In genomic region chr5:39464096-39464495, GRCh38 we compare ENCODE assay signal across 22 cellular contexts. TPM values are rescaled to one million over a fixed set of nuclear protein-coding genes. Genes with fewer than 3 reads are reported as not detected.
"Had no signal": no experiment of that assay in that cellular context is flagged by ENCODE, and none has a peak within 500 bp of the region (broad histone marks: within the 10 kb centered on the region; RNA-seq: fewer than 3 reads in every experiment).

No MANE protein-coding gene starts in this region.

- H3K27ac ChIP-seq: colonic mucosa, hepatocyte, neutrophil, transverse colon, vagina had no signal

- H3K4me1 Mint-ChIP-seq: activated CD4-positive, alpha-beta T cell treated with anti-CD3 and anti-CD28 coated beads for 36 hours; activated T-helper 17 cell treated with anti-CD3 and anti-CD28 coated beads, Interleukin-2, amount 50 U/mL, for 72 hours had no signal

- H3K79me2 ChIP-seq: hepatocyte had no signal

- DNase-seq: activated CD4-positive, alpha-beta memory T cell treated with anti-CD3 and anti-CD28 coated beads for 36 hours; activated CD4-positive, alpha-beta T cell treated with anti-CD3 and anti-CD28 coated beads for 36 hours; activated naive CD4-positive, alpha-beta T cell treated with Interleukin-2 at 50 U/mL for 16 hours; activated T-cell treated with anti-CD3 and anti-CD28 coated beads for 4 hours; aorta; colonic mucosa; effector CD4-positive, alpha-beta T cell; left cardiac atrium; stimulated activated CD4-positive, alpha-beta T cell treated with anti-CD3 and anti-CD28 coated beads, Interleukin-12 subunit alpha, Interleukin-12 subunit beta, amount 100 ng/mL, for 4 hours; stimulated activated CD4-positive, alpha-beta T cell treated with anti-CD3 and anti-CD28 coated beads, Interleukin-1b, Interleukin-23, amount 100 ng/mL, for 48 hours; stimulated activated naive CD8-positive, alpha-beta T cell treated with anti-CD3 and anti-CD28 coated beads, Interleukin-15, Interleukin-2, amounts not matched to agents 100 U/mL and 50 U/mL, for 24 hours; SW 1271; T-helper 2 cell; transverse colon had no signal

- H3K4me3 Mint-ChIP-seq: activated CD4-positive, alpha-beta memory T cell treated with anti-CD3 and anti-CD28 coated beads for 36 hours; activated CD4-positive, alpha-beta T cell treated with anti-CD3 and anti-CD28 coated beads for 36 hours; activated T-helper 17 cell treated with anti-CD3 and anti-CD28 coated beads, Interleukin-2, amount 50 U/mL, for 72 hours; central memory CD8-positive, alpha-beta T cell; natural killer cell treated with Interleukin-12 subunit alpha and Interleukin-12 subunit beta and Interleukin-15 and Interleukin-18, amount 100 ng/mL, for 72 hours; WTC11 had no signal

- H3K9me3 ChIP-seq: colonic mucosa, neutrophil, transverse colon, vagina had no signal

- H3K4me2 ChIP-seq: hepatocyte had no signal

- H3K27me3 Mint-ChIP-seq: natural killer cell treated with Interleukin-12 subunit alpha and Interleukin-12 subunit beta and Interleukin-15 and Interleukin-18, amount 100 ng/mL, for 72 hours had no signal

- ATAC-seq: activated CD4-positive, alpha-beta T cell treated with anti-CD3 and anti-CD28 coated beads for 36 hours; activated T-helper 17 cell treated with anti-CD3 and anti-CD28 coated beads, Interleukin-2, amount 50 U/mL, for 72 hours; esophagus mucosa; left cardiac atrium; natural killer cell treated with Interleukin-12 subunit alpha and Interleukin-12 subunit beta and Interleukin-15 and Interleukin-18, amount 100 ng/mL, for 72 hours; stimulated activated naive CD8-positive, alpha-beta T cell treated with anti-CD3 and anti-CD28 coated beads, Interleukin-15, Interleukin-2, amounts not matched to agents 100 U/mL and 50 U/mL, for 24 hours; WTC11 had no signal

- H3K36me3 ChIP-seq: colonic mucosa, neutrophil, transverse colon, vagina had no signal

- H3K9me3 Mint-ChIP-seq: activated CD4-positive, alpha-beta memory T cell treated with anti-CD3 and anti-CD28 coated beads for 36 hours; activated T-helper 17 cell treated with anti-CD3 and anti-CD28 coated beads, Interleukin-2, amount 50 U/mL, for 72 hours; central memory CD8-positive, alpha-beta T cell; natural killer cell treated with Interleukin-12 subunit alpha and Interleukin-12 subunit beta and Interleukin-15 and Interleukin-18, amount 100 ng/mL, for 72 hours; WTC11 had no signal

- H3K4me3 ChIP-seq: colonic mucosa, hepatocyte, transverse colon, vagina had no signal

- H3K36me3 Mint-ChIP-seq: activated CD4-positive, alpha-beta memory T cell treated with anti-CD3 and anti-CD28 coated beads for 36 hours; natural killer cell treated with Interleukin-12 subunit alpha and Interleukin-12 subunit beta and Interleukin-15 and Interleukin-18, amount 100 ng/mL, for 72 hours; WTC11 had no signal

- H3K4me1 ChIP-seq: colonic mucosa, vagina had no signal

- H3K27me3 ChIP-seq: colonic mucosa, hepatocyte, neutrophil, transverse colon, vagina had no signal

- H3K27ac Mint-ChIP-seq: activated CD4-positive, alpha-beta memory T cell treated with anti-CD3 and anti-CD28 coated beads for 36 hours; activated CD4-positive, alpha-beta T cell treated with anti-CD3 and anti-CD28 coated beads for 36 hours; activated T-helper 17 cell treated with anti-CD3 and anti-CD28 coated beads, Interleukin-2, amount 50 U/mL, for 72 hours; WTC11 had no signal

- H2AFZ ChIP-seq: hepatocyte had no signal

RNA-seq across cellular contexts. Expression of gene DAB2, which starts 39.3 kb away (rescaled TPM):
- total RNA-seq: activated CD4-positive, alpha-beta memory T cell treated with anti-CD3 and anti-CD28 coated beads for 36 hours had no signal
